26 cellular contexts compared by ENCODE assay signal in the genomic region with DNA sequence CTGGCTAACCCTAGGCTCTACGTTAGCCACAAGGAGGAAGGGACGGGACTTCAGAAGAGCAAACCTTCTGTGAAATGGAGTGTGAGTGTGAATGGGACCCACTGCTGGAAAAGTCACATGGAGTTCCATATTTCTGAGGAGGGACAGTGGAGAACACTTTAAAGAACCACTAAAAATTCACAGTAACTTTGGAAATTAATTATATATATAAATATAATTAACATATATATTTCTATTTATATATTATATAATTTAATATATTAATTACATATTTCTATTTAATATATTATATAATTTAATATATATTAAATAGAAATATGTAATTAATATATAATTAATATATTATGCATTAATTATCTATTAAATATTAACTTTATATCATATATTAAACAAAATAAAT.
"Had no signal": no experiment of that assay in that cellular context is flagged by ENCODE, and none has a peak within 500 bp of the region (broad histone marks: within the 10 kb centered on the region; RNA-seq: fewer than 3 reads in every experiment).

No MANE protein-coding gene starts in this region.

- H3K27ac Mint-ChIP-seq: activated naive CD4-positive, alpha-beta T cell treated with anti-CD3 and anti-CD28 coated beads, Interleukin-2, amount 50 U/mL, for 24 hours; activated T-cell treated with anti-CD3 and anti-CD28 coated beads, Interleukin-2, amount 50 U/mL, for 24 hours; mesothelial cell of epicardium; naive B cell; nephron progenitor cell; progenitor cell of endocrine pancreas; T-helper 2 cell treated with Interferon-gamma antibody and Interleukin-4, amounts not matched to agents 5 μg/mL and 100 μg/mL, for 36 hours had no signal

- H3K4me1 Mint-ChIP-seq: activated naive CD4-positive, alpha-beta T cell treated with anti-CD3 and anti-CD28 coated beads, Interleukin-2, amount 50 U/mL, for 24 hours; naive B cell had no signal

- H3K27me3 Mint-ChIP-seq: activated T-cell treated with anti-CD3 and anti-CD28 coated beads, Interleukin-2, amount 50 U/mL, for 24 hours; naive B cell; progenitor cell of endocrine pancreas had no signal

- H3K9me3 Mint-ChIP-seq: activated naive CD4-positive, alpha-beta T cell treated with anti-CD3 and anti-CD28 coated beads, Interleukin-2, amount 50 U/mL, for 24 hours had no signal

- ATAC-seq: esophagus mucosa; left colon; sciatic nerve; stimulated activated naive CD8-positive, alpha-beta T cell treated with anti-CD3 and anti-CD28 coated beads, Interleukin-15, Interleukin-2, amounts not matched to agents 100 U/mL and 50 U/mL, for 24 hours had no signal

- H3K4me3 Mint-ChIP-seq: activated naive CD4-positive, alpha-beta T cell treated with anti-CD3 and anti-CD28 coated beads, Interleukin-2, amount 50 U/mL, for 24 hours; activated T-cell treated with anti-CD3 and anti-CD28 coated beads, Interleukin-2, amount 50 U/mL, for 24 hours; mesothelial cell of epicardium; naive B cell; nephron progenitor cell; T-helper 2 cell treated with Interferon-gamma antibody and Interleukin-4, amounts not matched to agents 5 μg/mL and 100 μg/mL, for 36 hours had no signal

- H3K36me3 Mint-ChIP-seq: activated naive CD4-positive, alpha-beta T cell treated with anti-CD3 and anti-CD28 coated beads, Interleukin-2, amount 50 U/mL, for 24 hours; mesothelial cell of epicardium; naive B cell had no signal

- DNase-seq: activated CD4-positive, alpha-beta T cell treated with anti-CD3 and anti-CD28 coated beads for 4 hours; activated CD4-positive, alpha-beta T cell treated with anti-CD3 and anti-CD28 coated beads, Interleukin-2, amount 50 U/mL, for 4 hours; activated CD4-positive, CD25-positive, alpha-beta regulatory T cell; activated CD8-positive, alpha-beta memory T cell treated with anti-CD3 and anti-CD28 coated beads for 24 hours; activated CD8-positive, alpha-beta memory T cell treated with anti-CD3 and anti-CD28 coated beads, Interleukin-2, amount 50 U/mL, for 4 hours; activated gamma-delta T cell treated with Interleukin-2 at 50 U/mL for 16 hours; activated T-cell treated with anti-CD3 and anti-CD28 coated beads, Interleukin-2, amount 50 U/mL, for 24 hours; central memory CD4-positive, alpha-beta T cell; foreskin fibroblast; head of caudate nucleus; hippocampal formation; left colon; naive B cell; nephron progenitor cell; ovary; stimulated activated CD4-positive, alpha-beta T cell treated with anti-CD3 and anti-CD28 coated beads, Interleukin-12 subunit alpha, Interleukin-12 subunit beta, amount 100 ng/mL, for 4 hours; stimulated activated CD4-positive, alpha-beta T cell treated with anti-CD3 and anti-CD28 coated beads, Interleukin-4, amount 100 ng/mL, for 1 hour; stimulated activated naive CD8-positive, alpha-beta T cell treated with anti-CD3 and anti-CD28 coated beads, Interleukin-15, Interleukin-2, amounts not matched to agents 100 U/mL and 50 U/mL, for 24 hours; testis; transverse colon had no signal
